8 cellular contexts compared by ENCODE assay signal in the genomic region with DNA sequence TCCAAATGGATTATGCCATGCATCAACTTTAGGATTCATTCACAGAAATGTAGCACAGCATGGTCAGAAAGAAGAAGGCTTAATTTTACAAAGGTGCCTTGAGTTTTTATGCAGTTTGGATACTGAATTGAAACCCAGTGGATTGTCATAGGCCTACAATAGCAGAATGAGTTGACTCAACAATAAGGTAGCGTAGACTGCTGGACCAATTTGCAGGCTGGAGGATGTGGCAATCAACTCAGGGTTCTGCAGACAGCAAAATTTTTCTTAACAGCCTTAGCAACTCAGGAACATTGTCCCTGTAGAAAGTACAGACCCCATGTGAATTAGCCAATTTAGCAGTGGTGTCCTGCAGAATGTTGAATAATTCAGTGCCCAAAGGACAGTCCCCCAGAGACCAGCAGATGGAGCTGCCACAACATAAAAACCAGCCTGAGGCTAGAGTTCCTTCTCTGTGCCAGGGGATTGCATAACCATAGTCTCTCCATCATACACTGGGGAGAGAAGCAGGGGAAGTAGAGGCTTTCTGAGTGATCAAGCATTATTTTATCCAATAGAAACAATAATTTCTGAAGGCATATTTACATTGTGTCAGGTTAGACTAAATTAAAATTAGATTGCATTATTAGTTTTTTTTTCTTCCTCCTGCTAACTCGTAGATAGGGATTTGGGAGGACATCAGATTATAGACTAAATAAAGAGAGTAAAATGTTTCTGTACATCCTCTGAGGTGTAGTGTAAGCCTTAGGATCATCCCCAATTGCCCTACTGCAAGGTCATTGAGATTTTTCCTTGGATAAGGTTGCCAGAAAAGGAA. TPM values are rescaled to one million over a fixed set of nuclear protein-coding genes. Genes with fewer than 3 reads are reported as not detected.
DNase-seq lines count a peak whose midpoint lies in the region; ATAC-seq and TF ChIP-seq lines count a peak whose summit lies in the region.

No MANE protein-coding gene starts in this region.

- intact Hi-C loops in CD14-positive monocyte (cut with micrococcal nuclease) (loop anchor here in 1 of 2 donors (10.0 kb wide), 1 partner anchor 51 kb away; no protein-coding TSS in a partner anchor), heart left ventricle (cut with DNase I) (loop anchor here in 5 of 10 donors (5.0 to 10.0 kb wide), 6 partner anchors 51 to 329 kb away; a partner anchor contains a TSS), prostate gland (cut with DNase I) (loop anchor here (5.0 kb wide), 2 partner anchors 54 to 321 kb away; no protein-coding TSS in a partner anchor)

- TF ChIP-seq CTCF in CD14-positive monocyte (IDR thresholded peaks at IDR 0.05) (peak; percentile 84), GM20000 (IDR thresholded peaks at IDR 0.05; ENCODE audit: extremely low read depth, missing control alignments) (peak; percentile 28), heart left ventricle (IDR thresholded peaks at IDR 0.05) (peak; percentile 41 to 75 (median 60)), prostate gland (IDR thresholded peaks at IDR 0.05) (peak in 3 of 4 experiments; percentile 46 to 63 (median 58))

- H3K4me1 ChIP-seq in heart left ventricle (peaks cover 0 to 25% (median 16%) of the 10 kb centered on the region in 12 donors), prostate gland (replicated peaks) (no peaks in the 10 kb centered on the region)

- H3K9me3 ChIP-seq in heart left ventricle, result no peaks in the 10 kb centered on the region
- no peaks in the 10 kb centered on the region for H3K9me3 ChIP-seq in prostate gland

- H3K27me3 Mint-ChIP-seq in CD14-positive monocyte (ENCODE audit: low read depth in 3 of 3), result peaks cover 0 to 2% (median 2%) of the 10 kb centered on the region in 3 donors
- no peaks in the 10 kb centered on the region for H3K27me3 Mint-ChIP-seq in activated naive CD8-positive, alpha-beta T cell treated with anti-CD3 and anti-CD28 coated beads, Interleukin-2, amount 50 U/mL, for 24 hours

- no peak overlapping the region for H3K4me3 ChIP-seq in heart left ventricle
- no peak overlapping the region for H3K4me3 ChIP-seq in prostate gland

- DNase-seq in CD14-positive monocyte (ENCODE audit: low spot score) (peak; percentile 80), GM20000 (ENCODE audit: low spot score) (no peak), NCI-H526 (lab: John Stamatoyannopoulos, UW) (peak; percentile 39 to 80), heart left ventricle (peak in 4 of 5 donors; percentile 40 to 64 (median 50)), prostate gland (ENCODE audit: low spot score) (peak; percentile 48), NCI-H187 (lab: John Stamatoyannopoulos, UW) (no peak)
- DNase-seq in activated naive CD8-positive, alpha-beta T cell treated with anti-CD3 and anti-CD28 coated beads, Interleukin-2, amount 50 U/mL, for 24 hours, result no peak

- no peaks in the 10 kb centered on the region for H3K9me3 Mint-ChIP-seq in CD14-positive monocyte
- H3K9me3 Mint-ChIP-seq in activated naive CD8-positive, alpha-beta T cell treated with anti-CD3 and anti-CD28 coated beads, Interleukin-2, amount 50 U/mL, for 24 hours, result no peaks in the 10 kb centered on the region

- H3K36me3 ChIP-seq in heart left ventricle (no peaks in the 10 kb centered on the region), prostate gland (no peaks in the 10 kb centered on the region)

- peak; percentile 66 for ATAC-seq in activated naive CD8-positive, alpha-beta T cell treated with anti-CD3 and anti-CD28 coated beads, Interleukin-2, amount 50 U/mL, for 24 hours
- ATAC-seq in heart left ventricle (peak; percentile 91 to 97 (median 94)), HG02870 (IDR thresholded peaks at IDR 0.05; ENCODE audit: unreplicated experiment) (no peak)

- H3K36me3 Mint-ChIP-seq in CD14-positive monocyte, result peaks cover 8 to 9% of the 10 kb centered on the region in 2 donors
- no peaks in the 10 kb centered on the region for H3K36me3 Mint-ChIP-seq in activated naive CD8-positive, alpha-beta T cell treated with anti-CD3 and anti-CD28 coated beads, Interleukin-2, amount 50 U/mL, for 24 hours (ENCODE audit: low read depth)

- 61 to 86% (median 81%) methylated on average over 2 of the region's 2 CpGs for WGBS in heart left ventricle, 4 donors
- WGBS in prostate gland, result 81% methylated on average over 2 of the region's 2 CpGs

- peaks cover 7% of the 10 kb centered on the region for H3K4me1 Mint-ChIP-seq in CD14-positive monocyte
- peaks cover 6% of the 10 kb centered on the region for H3K4me1 Mint-ChIP-seq in activated naive CD8-positive, alpha-beta T cell treated with anti-CD3 and anti-CD28 coated beads, Interleukin-2, amount 50 U/mL, for 24 hours

- peak overlapping the region in 6 of 7 donors; percentile 19 to 83 (median 54) for H3K27ac Mint-ChIP-seq in CD14-positive monocyte
- H3K27ac Mint-ChIP-seq in activated naive CD8-positive, alpha-beta T cell treated with anti-CD3 and anti-CD28 coated beads, Interleukin-2, amount 50 U/mL, for 24 hours, result no peak overlapping the region

- H3K27ac ChIP-seq in heart left ventricle (peak overlapping the region in 2 of 12 donors; percentile 24 to 41), prostate gland (no peak overlapping the region)

- H3K27me3 ChIP-seq in heart left ventricle (no peaks in the 10 kb centered on the region), prostate gland (replicated peaks; ENCODE audit: insufficient read depth) (no peaks in the 10 kb centered on the region)

- H3K4me3 Mint-ChIP-seq in CD14-positive monocyte, result no peak overlapping the region
- no peak overlapping the region for H3K4me3 Mint-ChIP-seq in activated naive CD8-positive, alpha-beta T cell treated with anti-CD3 and anti-CD28 coated beads, Interleukin-2, amount 50 U/mL, for 24 hours

- TF ChIP-seq POLR2A in heart left ventricle (IDR thresholded peaks at IDR 0.05), result no peak
- TF ChIP-seq POLR2A in prostate gland (IDR thresholded peaks at IDR 0.05), result no peak

RNA-seq across cellular contexts. Expression of a gene that starts 20.3 kb away (rescaled TPM):
- polyA plus RNA-seq in CD14-positive monocyte, result 10 to 100 TPM; 12.8 to 14.0 TPM
- 10 to 100 TPM; 31.0 to 58.0 (median 47.7) TPM for total RNA-seq in heart left ventricle
- polyA plus RNA-seq in heart left ventricle, result 10 to 100 TPM; 56.8 to 70.9 TPM
- total RNA-seq in prostate gland, result 10 to 100 TPM; 18.3 to 44.6 TPM

RNA-seq across cellular contexts. Expression of a gene that starts 47.8 kb away (rescaled TPM):
- polyA plus RNA-seq in CD14-positive monocyte, result under 1 TPM; 0.01 to 0.02 TPM
- 10 to 100 TPM in 6 of 9 donors, 1 to 10 TPM in 3; 5.5 to 19.6 (median 11.4) TPM for total RNA-seq in heart left ventricle
- polyA plus RNA-seq in heart left ventricle, result 1 to 10 TPM; 3.6 to 6.6 TPM
- 10 to 100 TPM; 11.2 to 17.4 TPM for total RNA-seq in prostate gland

Comparison
In these comparisons a context has a peak if more than half of its experiments do, and no peak if none do; other contexts are left out.
1. DNase-seq: peak in CD14-positive monocyte (single experiment), NCI-H526 (2 of 2), heart left ventricle (4 of 5) and prostate gland (single experiment); none in GM20000 (single experiment), activated naive CD8-positive, alpha-beta T cell treated with anti-CD3 and anti-CD28 coated beads, Interleukin-2, amount 50 U/mL, for 24 hours (single experiment) and NCI-H187 (0 of 2).
2. CTCF ChIP-seq: peak in every context shown above with its lines; median percentile 84 in CD14-positive monocyte; 60 in heart left ventricle; 58 in prostate gland; 28 in GM20000.